In genomic region chr1:148362930-148363810, GRCh38 we compare ENCODE assay signal across 13 cellular contexts.
DNase-seq lines count a peak whose midpoint lies in the region; ATAC-seq and TF ChIP-seq lines count a peak whose summit lies in the region.
"Had no signal": no experiment of that assay in that cellular context is flagged by ENCODE, and none has a peak within 500 bp of the region (broad histone marks: within the 10 kb centered on the region; RNA-seq: fewer than 3 reads in every experiment).

No MANE protein-coding gene starts in this region.

- H3K4me1 ChIP-seq in HUES48 (ENCODE audit: control insufficient read depth, insufficient read depth, low read length) (peaks cover 9% of the 10 kb centered on the region; the same call in 1 of the 2 replicates), adipocyte (ENCODE audit: control insufficient read depth, insufficient read depth, low read length) (no peaks in the 10 kb centered on the region), iPS-20b (ENCODE audit: insufficient read depth, low read length) (no peaks in the 10 kb centered on the region)
- H3K4me1 ChIP-seq: BLaER1 had no signal

- no peak for TF ChIP-seq CTCF in AG10803 (conservative IDR thresholded peaks at IDR 0.05; ENCODE audit: low read length)

- in situ Hi-C loops in G401 (cut with HindIII; ENCODE audit: low sequenced_read_pairs) = no loop called here

- H3K27me3 ChIP-seq in HUES48 (ENCODE audit: control insufficient read depth, insufficient read depth, low read length) (peaks cover 27% of the 10 kb centered on the region), adipocyte (replicated peaks; ENCODE audit: control insufficient read depth, insufficient read depth, low read length) (peaks cover 15% of the 10 kb centered on the region), iPS-20b (ENCODE audit: insufficient read depth, low read length) (peaks cover 30% of the 10 kb centered on the region; the same call in 1 of the 2 replicates)
- H3K27me3 ChIP-seq: BLaER1 had no signal

- no peak for DNase-seq in AG10803 (ENCODE audit: low read depth)
- DNase-seq in adipocyte (ENCODE audit: low read depth) = no peak
- DNase-seq in NCI-H526 (lab: John Stamatoyannopoulos, UW) = no peak
- DNase-seq in G401 (ENCODE audit: low spot score) = no peak
- no peak for DNase-seq in T-helper 9 cell
- DNase-seq: NCI-H1694 treated with DMSO at 0.1 percent for 48 hours, RPMI8226, thyroid gland had no signal

- no peak for ATAC-seq in HG03159 (IDR thresholded peaks at IDR 0.05; ENCODE audit: unreplicated experiment)

- H3K36me3 ChIP-seq in HUES48 (ENCODE audit: control insufficient read depth, insufficient read depth, low read length) (no peaks in the 10 kb centered on the region), adipocyte (ENCODE audit: control insufficient read depth, insufficient read depth, low read length, severe bottlenecking) (no peaks in the 10 kb centered on the region), iPS-20b (ENCODE audit: insufficient read depth, low read depth, low read length) (no peaks in the 10 kb centered on the region)
- H3K36me3 ChIP-seq: BLaER1, left lung, thyroid gland had no signal

- H3K4me3 ChIP-seq in AG10803 (ENCODE audit: low read length) = peak overlapping the region; percentile 27
- H3K4me3 ChIP-seq in HUES48 (ENCODE audit: low read depth, low read length) = peak overlapping the region; percentile 57; the same call in 1 of the 2 replicates
- H3K4me3 ChIP-seq in adipocyte (ENCODE audit: low read length) = peak overlapping the region; percentile 46
- peak overlapping the region; percentile 67; the same call in 1 of the 2 replicates for H3K4me3 ChIP-seq in iPS-20b (ENCODE audit: low read length)
- H3K4me3 ChIP-seq: BLaER1, thyroid gland had no signal

- H3K9me3 ChIP-seq in HUES48 (ENCODE audit: control insufficient read depth, insufficient read depth, low read length) (no peaks in the 10 kb centered on the region), adipocyte (ENCODE audit: control insufficient read depth, low read length) (no peaks in the 10 kb centered on the region), iPS-20b (ENCODE audit: insufficient read depth, low read depth, low read length) (no peaks in the 10 kb centered on the region)
- H3K9me3 ChIP-seq: BLaER1, left lung, thyroid gland had no signal

- H3K9ac ChIP-seq in HUES48 (ENCODE audit: low read depth, low read length) (no peak overlapping the region), adipocyte (ENCODE audit: low read length) (no peak overlapping the region), iPS-20b (ENCODE audit: low read depth, low read length) (no peak overlapping the region; the same call in 1 of the 2 replicates)
- H3K9ac ChIP-seq: BLaER1 had no signal

- H3K27ac ChIP-seq in HUES48 (ENCODE audit: low read depth, low read length) (no peak overlapping the region), iPS-20b (ENCODE audit: low read length) (no peak overlapping the region)
- H3K27ac ChIP-seq: BLaER1, left lung, thyroid gland had no signal
